21 cellular contexts compared by ENCODE assay signal in the genomic region with DNA sequence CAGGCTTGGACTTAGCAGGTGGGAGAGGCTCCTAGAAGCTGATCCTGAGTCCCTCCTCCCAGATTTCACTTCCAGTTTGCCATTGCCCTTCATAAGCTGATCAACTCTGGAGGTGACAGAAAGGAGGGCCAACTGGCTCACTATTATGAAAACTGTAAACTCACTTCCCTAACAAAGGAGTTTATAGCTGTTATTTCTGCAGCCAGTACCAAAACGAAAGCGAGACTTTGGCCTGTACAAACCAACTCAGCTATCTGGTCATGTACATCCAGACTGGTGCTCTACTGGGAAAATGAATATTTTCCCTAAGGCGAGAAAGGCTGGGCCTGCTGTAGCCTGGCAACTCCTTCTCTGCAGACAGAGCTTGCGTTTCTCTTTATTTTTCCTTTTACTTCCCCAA. TPM values are rescaled to one million over a fixed set of nuclear protein-coding genes. Genes with fewer than 3 reads are reported as not detected.
DNase-seq lines count a peak whose midpoint lies in the region; ATAC-seq and TF ChIP-seq lines count a peak whose summit lies in the region.
"Had no signal": no experiment of that assay in that cellular context is flagged by ENCODE, and none has a peak within 500 bp of the region (broad histone marks: within the 10 kb centered on the region; RNA-seq: fewer than 3 reads in every experiment).

No MANE protein-coding gene starts in this region.

- H3K36me3 Mint-ChIP-seq in GM23338 (ENCODE audit: low read depth): peaks cover 62% of the 10 kb centered on the region

- no peak overlapping the region for H3K9ac ChIP-seq in mesendoderm (ENCODE audit: low read length)
- no peak overlapping the region for H3K9ac ChIP-seq in trophoblast cell (ENCODE audit: low read length)

- no peak overlapping the region for H2BK120ac ChIP-seq in mesendoderm (ENCODE audit: low read depth, low read length)
- no peak overlapping the region for H2BK120ac ChIP-seq in trophoblast cell (ENCODE audit: insufficient read depth, low read length, poor library complexity)

- peak overlapping the region; percentile 42 for H3K4me2 ChIP-seq in GM23338
- H3K4me2 ChIP-seq in mesendoderm (ENCODE audit: low read length): no peak overlapping the region
- H3K4me2 ChIP-seq in trophoblast cell (ENCODE audit: low read length): no peak overlapping the region

- ATAC-seq in GM23338 (no peak), HG02759 (IDR thresholded peaks at IDR 0.05; ENCODE audit: unreplicated experiment) (no peak)

- H3K27ac ChIP-seq in GM23338 (ENCODE audit: low read depth) (peak overlapping the region; percentile 80), mesendoderm (ENCODE audit: low read depth, low read length) (no peak overlapping the region), trophoblast cell (ENCODE audit: low read depth, low read length) (no peak overlapping the region)
- H3K27ac ChIP-seq: RWPE1 had no signal

- H2AK5ac ChIP-seq in mesendoderm (ENCODE audit: low read length) (no peak overlapping the region), trophoblast cell (ENCODE audit: low read length) (no peak overlapping the region)

- no peak overlapping the region for H2BK15ac ChIP-seq in mesendoderm (replicated peaks; ENCODE audit: low read depth)

- H2AFZ ChIP-seq in GM23338: no peak overlapping the region
- H2AFZ ChIP-seq in trophoblast cell (ENCODE audit: insufficient read depth, low read length, poor library complexity): no peak overlapping the region

- H3K4ac ChIP-seq in mesendoderm (ENCODE audit: low read depth, low read length): no peak overlapping the region
- no peak overlapping the region for H3K4ac ChIP-seq in trophoblast cell (ENCODE audit: low read depth, low read length)

- no CpG with 5 or more reads among the region's 4 CpGs for WGBS in mesendoderm (ENCODE audit: extremely low coverage, insufficient coverage, low lambda C conversion rate)
- no CpG with 5 or more reads among the region's 4 CpGs for WGBS in trophoblast cell (ENCODE audit: extremely low coverage, insufficient coverage, insufficient read length)

- peaks cover 4% of the 10 kb centered on the region for H3K27me3 Mint-ChIP-seq in GM23338 (ENCODE audit: insufficient read depth, low read depth, poor library complexity)

- H3K14ac ChIP-seq in trophoblast cell (ENCODE audit: low read length): no peak overlapping the region

- H3K9me2 ChIP-seq in GM23338 (ENCODE audit: insufficient read depth): no peaks in the 10 kb centered on the region

- peaks cover 3% of the 10 kb centered on the region for H3K9me3 ChIP-seq in trophoblast cell (ENCODE audit: insufficient read depth, low read depth, low read length)
- H3K9me3 ChIP-seq: MG63 had no signal

- peak overlapping the region; percentile 25 for H3K56ac ChIP-seq in mesendoderm (ENCODE audit: low read length)

- no peak overlapping the region for H3K4me3 Mint-ChIP-seq in GM23338

- H3K27ac Mint-ChIP-seq in GM23338: peak overlapping the region; percentile 23

- no peak for TF ChIP-seq CTCF in GM23338 (conservative IDR thresholded peaks at IDR 0.05; ENCODE audit: low read depth in 2 of 2)

- H3K27me3 ChIP-seq in GM23338 (ENCODE audit: insufficient read depth) (no peaks in the 10 kb centered on the region), mesendoderm (ENCODE audit: insufficient read depth, low read length, poor library complexity) (no peaks in the 10 kb centered on the region), trophoblast cell (ENCODE audit: insufficient read depth, low read length) (no peaks in the 10 kb centered on the region)
- H3K27me3 ChIP-seq: MG63 had no signal

- H4K8ac ChIP-seq in mesendoderm (ENCODE audit: low read depth, low read length) (no peak overlapping the region), trophoblast cell (ENCODE audit: low read depth, low read length) (no peak overlapping the region)

- peak overlapping the region; percentile 81 for H4K5ac ChIP-seq in mesendoderm (ENCODE audit: low read length)

- no peaks in the 10 kb centered on the region for H3F3A ChIP-seq in GM23338 (replicated peaks; ENCODE audit: low read depth)

- H3K36me3 ChIP-seq in GM23338 (ENCODE audit: insufficient read depth) (peaks cover 7% of the 10 kb centered on the region; the same call in 1 of the 2 replicates), mesendoderm (ENCODE audit: control insufficient read depth, insufficient read depth, low read length) (no peaks in the 10 kb centered on the region), trophoblast cell (ENCODE audit: control insufficient read depth in 1 of 2, insufficient read depth in 2 of 2, low read length in 2 of 2) (no peaks in the 10 kb centered on the region)
- H3K36me3 ChIP-seq: MG63 had no signal

- H3K4me1 Mint-ChIP-seq in GM23338: peaks cover 18% of the 10 kb centered on the region

- H3K4me3 ChIP-seq in GM23338 (no peak overlapping the region), mesendoderm (ENCODE audit: low read length) (no peak overlapping the region), trophoblast cell (ENCODE audit: low read depth, low read length) (no peak overlapping the region)
- H3K4me3 ChIP-seq: MG63 had no signal

- peaks cover 10% of the 10 kb centered on the region for H4K20me1 ChIP-seq in GM23338 (replicated peaks; ENCODE audit: insufficient read depth)

- no peak overlapping the region for H4K91ac ChIP-seq in trophoblast cell (ENCODE audit: low read depth, low read length)

- H3K9me3 Mint-ChIP-seq in GM23338: peaks cover 30% of the 10 kb centered on the region

- H3K23ac ChIP-seq in mesendoderm (ENCODE audit: low read length) (no peak overlapping the region), trophoblast cell (ENCODE audit: low read length) (no peak overlapping the region)

- DNase-seq in GM23338 (ENCODE audit: low spot score) (no peak), RPMI8226 (peak; percentile 8), mesendoderm (no peak), trophoblast cell (no peak), SKM-1 (lab: John Stamatoyannopoulos, UW; ENCODE audit: unreplicated experiment) (no peak)
- no peak for DNase-seq in activated naive CD4-positive, alpha-beta T cell treated with anti-CD3 and anti-CD28 coated beads, Interleukin-2, amount 50 U/mL, for 16 hours
- DNase-seq: Calu3, IMR-90, KG1, MG63, NCI-H1105 treated with DMSO at 0.1 percent for 48 hours, NCI-H146, NCI-H2029, NCI-H446, NCI-H524 treated with DMSO at 0.1 percent for 48 hours, NCI-H774, SHP77 treated with DMSO at 0.1 percent for 48 hours had no signal

- H3K79me1 ChIP-seq in mesendoderm (ENCODE audit: low read length): peaks cover 20% of the 10 kb centered on the region
- no peaks in the 10 kb centered on the region for H3K79me1 ChIP-seq in trophoblast cell (ENCODE audit: low read length)

- peak overlapping the region; percentile 18 for H4K12ac ChIP-seq in trophoblast cell (ENCODE audit: low read depth, low read length)

- H3K18ac ChIP-seq in mesendoderm (ENCODE audit: low read length) (no peak overlapping the region), trophoblast cell (ENCODE audit: low read length) (no peak overlapping the region)

- H3K4me1 ChIP-seq in GM23338 (ENCODE audit: insufficient read depth): peaks cover 13% of the 10 kb centered on the region
- H3K4me1 ChIP-seq in mesendoderm (ENCODE audit: control insufficient read depth, low read depth, low read length): no peaks in the 10 kb centered on the region
- peaks cover 3 to 4% of the 10 kb centered on the region in 2 experiments for H3K4me1 ChIP-seq in trophoblast cell (ENCODE audit: control insufficient read depth in 1 of 2, insufficient read depth in 2 of 2, low read length in 2 of 2)

- H3K79me2 ChIP-seq in GM23338 (replicated peaks; ENCODE audit: insufficient read depth): peaks cover 94% of the 10 kb centered on the region
- H3K79me2 ChIP-seq in mesendoderm (ENCODE audit: control insufficient read depth, insufficient read depth, low read length): peaks cover 36% of the 10 kb centered on the region
- H3K79me2 ChIP-seq in trophoblast cell (ENCODE audit: control insufficient read depth, insufficient read depth, low read length, poor library complexity): no peaks in the 10 kb centered on the region

- H2BK5ac ChIP-seq in mesendoderm (ENCODE audit: low read length): no peak overlapping the region
- no peak overlapping the region for H2BK5ac ChIP-seq in trophoblast cell (ENCODE audit: low read depth, low read length, poor library complexity)

- no peak overlapping the region for H2BK12ac ChIP-seq in trophoblast cell (ENCODE audit: low read length)

TF ChIP-seq in GM23338, 12 proteins besides CTCF, POLR2A, EP300 and RAD21:
- TF ChIP-seq NANOG (IDR thresholded peaks at IDR 0.05; ENCODE audit: borderline replicate concordance): no peak

RNA-seq across cellular contexts. Expression of a gene that starts 54.6 kb away (rescaled TPM):
- 51.2 and 65.6 TPM in 2 replicates for total RNA-seq in GM23338 (2014; rRNA removed; shearing (Covaris generic))
- polyA plus RNA-seq in GM23338 (2016; fragmentation: Nextera tagmentation; extraction: Ambion mirVana): 11.1 and 11.5 TPM in 2 replicates
- polyA plus RNA-seq in mesendoderm (2013, experiment 1 of 2): 22.0 TPM
- polyA plus RNA-seq in mesendoderm (2013, experiment 2 of 2): 22.9 TPM
- polyA plus RNA-seq in trophoblast cell (2013): 0.47 and 0.50 TPM in 2 replicates
- total RNA-seq: A172, Calu3, IMR-90 had no signal
- polyA plus RNA-seq: BJ, IMR-90 had no signal
